ENCODE assay signal across 20 cellular contexts in genomic region chr2:127646487-127647241, GRCh38. TPM values are rescaled to one million over a fixed set of nuclear protein-coding genes. Genes with fewer than 3 reads are reported as not detected.
A peak's percentile ranks its signal among the peaks of the same experiment; 100 is the strongest.
DNase-seq lines count a peak whose midpoint lies in the region; ATAC-seq and TF ChIP-seq lines count a peak whose summit lies in the region.
"Had no signal": no experiment of that assay in that cellular context is flagged by ENCODE, and none has a peak within 500 bp of the region (broad histone marks: within the 10 kb centered on the region; RNA-seq: fewer than 3 reads in every experiment).

No MANE protein-coding gene starts in this region.

- no peaks in the 10 kb centered on the region for H4K20me1 ChIP-seq in HCT116 (ENCODE audit: insufficient read depth)

- BruUV-seq in HCT116 (replicated peaks; lab: Mats Ljungman, UMichigan) = no TSS peak

- no peak for TF ChIP-seq RAD21 in HCT116 (IDR thresholded peaks at IDR 0.05; ENCODE audit: low read depth)

- H3K9me3 ChIP-seq in HCT116 (ENCODE audit: control insufficient read depth in 1 of 2, insufficient read depth in 1 of 2, low read depth in 1 of 2, low read length in 2 of 2) (no peaks in the 10 kb centered on the region), lower lobe of right lung (no peaks in the 10 kb centered on the region)

- H3K4me1 ChIP-seq in HCT116 (ENCODE audit: control insufficient read depth in 1 of 2, insufficient read depth in 2 of 2, low read length in 2 of 2) (peaks cover 9 to 31% of the 10 kb centered on the region in 2 experiments), lower lobe of right lung (peaks cover 51% of the 10 kb centered on the region)

- intact Hi-C loops in HCT116 (cut with micrococcal nuclease) = loop anchor here (10.0 kb wide), 1 partner anchor 322 kb away; no protein-coding TSS in a partner anchor
- intact Hi-C loops in lower lobe of right lung (cut with DNase I) = no loop called here

- RAD21 ChIA-PET in HCT116 (lab: Charles Lee; ENCODE audit: low non-redundant PET in 1 of 2, low total read pairs in 2 of 2, uncharacterized antibody in 2 of 2, unreplicated experiment in 2 of 2) = no interaction called here

- peak overlapping the region; percentile 26; the same call in 1 of the 2 replicates for H3K9ac ChIP-seq in HCT116 (ENCODE audit: low read length)

- H3K27ac Mint-ChIP-seq in immature natural killer cell = no peak overlapping the region
- H3K27ac Mint-ChIP-seq: activated CD8-positive, alpha-beta memory T cell treated with anti-CD3 and anti-CD28 coated beads, Interleukin-2, amount 10 ng/mL, durations not matched to agents 7 days and 5 days; activated naive CD4-positive, alpha-beta T cell treated with anti-CD3 and anti-CD28 coated beads, Interleukin-2, amount 10 ng/mL, durations not matched to agents 7 days and 5 days had no signal

- TF ChIP-seq CTCF in HCT116 (IDR thresholded peaks at IDR 0.05 in 2 of 3, conservative IDR thresholded peaks at IDR 0.05 in 1 of 3; ENCODE audit: borderline replicate concordance in 1 of 3, insufficient read depth in 1 of 3, low read depth in 2 of 3, low read length in 2 of 3) (no peak), lower lobe of right lung (IDR thresholded peaks at IDR 0.05) (no peak)

- no peaks in the 10 kb centered on the region for H3K27me3 ChIP-seq in HCT116 (ENCODE audit: insufficient read depth, low read length)
- H3K27me3 ChIP-seq in lower lobe of right lung (ENCODE audit: low read depth) = no peaks in the 10 kb centered on the region
- H3K27me3 ChIP-seq: cardiac muscle cell, hepatocyte had no signal

- no peak for DNase-seq in HCT116 (ENCODE audit: low read depth, low spot score)
- DNase-seq in dermis blood vessel endothelial cell = peak; percentile 32
- DNase-seq in lower lobe of right lung = peak; percentile 45
- DNase-seq in iPS-NIHi11 (ENCODE audit: low spot score) = no peak
- DNase-seq in immature natural killer cell = no peak
- DNase-seq in NCI-H1048 (lab: John Stamatoyannopoulos, UW) = no peak
- DNase-seq: activated CD8-positive, alpha-beta memory T cell treated with anti-CD3 and anti-CD28 coated beads, Interleukin-2, amount 10 ng/mL, durations not matched to agents 7 days and 5 days; activated naive CD4-positive, alpha-beta T cell treated with anti-CD3 and anti-CD28 coated beads, Interleukin-2, amount 10 ng/mL, durations not matched to agents 7 days and 5 days; NCI-H2029 treated with DMSO at 0.1 percent for 48 hours; stimulated activated CD4-positive, alpha-beta T cell treated with anti-CD3 and anti-CD28 coated beads, Interleukin-15, amount 100 ng/mL, for 24 hours had no signal

- H3K4me1 Mint-ChIP-seq in immature natural killer cell = peaks cover 0 to 3% of the 10 kb centered on the region in 2 donors

- POLR2A ChIA-PET in HCT116 (lab: Charles Lee) = interaction anchor here (1.6 kb wide), 1 partner anchor 56 kb away, joined by 3 read pairs; no protein-coding TSS in a partner anchor

- H3K27ac ChIP-seq in HCT116 (ENCODE audit: low read depth, low read length) (no peak overlapping the region), lower lobe of right lung (peak overlapping the region; percentile 58), temporal lobe (ENCODE audit: low read depth, low read length) (peak overlapping the region; percentile 54)
- H3K27ac ChIP-seq: C4-2B, cardiac muscle cell, epithelial cell of prostate, hepatocyte had no signal

- no peak overlapping the region for H3K4me3 Mint-ChIP-seq in immature natural killer cell
- H3K4me3 Mint-ChIP-seq: activated CD8-positive, alpha-beta memory T cell treated with anti-CD3 and anti-CD28 coated beads, Interleukin-2, amount 10 ng/mL, durations not matched to agents 7 days and 5 days; activated naive CD4-positive, alpha-beta T cell treated with anti-CD3 and anti-CD28 coated beads, Interleukin-2, amount 10 ng/mL, durations not matched to agents 7 days and 5 days had no signal

- peak overlapping the region; percentile 71 for H2AFZ ChIP-seq in HCT116 (ENCODE audit: low read depth, low read length, poor library complexity, severe bottlenecking)
- H2AFZ ChIP-seq: hepatocyte had no signal

- no peaks in the 10 kb centered on the region for H3K79me2 ChIP-seq in HCT116 (ENCODE audit: insufficient read depth, low read length)
- H3K79me2 ChIP-seq: hepatocyte had no signal

- peak overlapping the region; percentile 53 for H3K4me2 ChIP-seq in HCT116 (ENCODE audit: low read length)
- H3K4me2 ChIP-seq: hepatocyte had no signal

- H3K9me3 Mint-ChIP-seq in immature natural killer cell = no peaks in the 10 kb centered on the region
- H3K9me3 Mint-ChIP-seq: activated naive CD4-positive, alpha-beta T cell treated with anti-CD3 and anti-CD28 coated beads, Interleukin-2, amount 10 ng/mL, durations not matched to agents 7 days and 5 days had no signal

- no peaks in the 10 kb centered on the region for H3K9me2 ChIP-seq in HCT116 (ENCODE audit: insufficient read depth)

- H3K36me3 Mint-ChIP-seq in immature natural killer cell = no peaks in the 10 kb centered on the region
- H3K36me3 Mint-ChIP-seq: activated CD8-positive, alpha-beta memory T cell treated with anti-CD3 and anti-CD28 coated beads, Interleukin-2, amount 10 ng/mL, durations not matched to agents 7 days and 5 days; activated naive CD4-positive, alpha-beta T cell treated with anti-CD3 and anti-CD28 coated beads, Interleukin-2, amount 10 ng/mL, durations not matched to agents 7 days and 5 days had no signal

- TF ChIP-seq POLR2A in HCT116 (IDR thresholded peaks at IDR 0.05; ENCODE audit: borderline replicate concordance, extremely low read depth, insufficient read depth, insufficient read length) = no peak

- H3K27me3 Mint-ChIP-seq in immature natural killer cell (ENCODE audit: low read depth in 3 of 3) = peaks cover 0 to 3% (median 3%) of the 10 kb centered on the region in 3 donors
- H3K27me3 Mint-ChIP-seq: activated CD8-positive, alpha-beta memory T cell treated with anti-CD3 and anti-CD28 coated beads, Interleukin-2, amount 10 ng/mL, durations not matched to agents 7 days and 5 days had no signal

- CTCF ChIA-PET in HCT116 (lab: Charles Lee) = interaction anchor here (5.8 kb wide), 1 partner anchor 56 kb away, joined by 97 read pairs; no protein-coding TSS in a partner anchor

- ATAC-seq in HCT116 (no peak), lower lobe of right lung (no peak), HG02571 (IDR thresholded peaks at IDR 0.05; ENCODE audit: unreplicated experiment) (no peak)
- ATAC-seq: activated CD8-positive, alpha-beta memory T cell treated with anti-CD3 and anti-CD28 coated beads, Interleukin-2, amount 10 ng/mL, durations not matched to agents 7 days and 5 days; GM12878 had no signal

- no peak overlapping the region for H3K4me3 ChIP-seq in HCT116 (replicated peaks in 1 of 2; ENCODE audit: low read depth in 1 of 2, low read length in 2 of 2)
- H3K4me3 ChIP-seq in lower lobe of right lung = no peak overlapping the region
- H3K4me3 ChIP-seq: cardiac muscle cell, GM12878, hepatocyte had no signal

- H3K36me3 ChIP-seq in HCT116 (ENCODE audit: control insufficient read depth in 1 of 2, insufficient read depth in 2 of 2, low read length in 2 of 2) (no peaks in the 10 kb centered on the region), lower lobe of right lung (peaks cover 4% of the 10 kb centered on the region)
- H3K36me3 ChIP-seq: cardiac muscle cell had no signal

TF ChIP-seq in HCT116, 20 proteins besides CTCF, POLR2A, EP300 and RAD21 (continues in another document):
- no peak for TF ChIP-seq YY1 (IDR thresholded peaks at IDR 0.05; ENCODE audit: extremely low read depth, insufficient replicate concordance, low read depth, low read length)
- TF ChIP-seq ELF1 (IDR thresholded peaks at IDR 0.05; ENCODE audit: borderline replicate concordance, low read depth) = no peak
- TF ChIP-seq ATF3 (IDR thresholded peaks at IDR 0.05) = no peak
- no peak for TF ChIP-seq REST (IDR thresholded peaks at IDR 0.05; ENCODE audit: low read depth)
- TF ChIP-seq FOSL1 (IDR thresholded peaks at IDR 0.05; ENCODE audit: low read depth) = no peak

RNA-seq across cellular contexts. Expression of gene GPR17, which starts 0.7 kb away (rescaled TPM):
- total RNA-seq in HCT116 (2021; ENCODE audit: unreplicated experiment) (not detected), dermis blood vessel endothelial cell (not detected in 2 replicates), lower lobe of right lung (0.18 TPM), temporal lobe (3.0 TPM)
- polyA plus RNA-seq in HCT116 (2012) = 0.07 and 0.22 TPM in 2 replicates
- polyA plus RNA-seq in immature natural killer cell = not detected
- total RNA-seq: activated CD8-positive, alpha-beta memory T cell treated with anti-CD3 and anti-CD28 coated beads, Interleukin-2, amount 10 ng/mL, durations not matched to agents 7 days and 5 days; cardiac muscle cell; Daoy; GM12878; hepatocyte; lung microvascular endothelial cell; osteoblast had no signal
- polyA plus RNA-seq: GM12878 had no signal

RNA-seq across cellular contexts. Expression of gene LIMS2, which starts 28.7 kb away (rescaled TPM):
- total RNA-seq in HCT116 (2021; ENCODE audit: unreplicated experiment) (3.7 TPM), dermis blood vessel endothelial cell (20.1 and 23.8 TPM in 2 replicates), lower lobe of right lung (148 TPM), temporal lobe (2.2 TPM)
- polyA plus RNA-seq in HCT116 (2012) = 3.9 and 4.0 TPM in 2 replicates
- under 1 TPM in 1 of 3 donors, not detected in 2; 0.40 TPM for polyA plus RNA-seq in immature natural killer cell

RNA-seq across cellular contexts. Expression of gene SFT2D3, which starts 54.6 kb away (rescaled TPM):
- total RNA-seq in HCT116 (2021; ENCODE audit: unreplicated experiment) = 3.1 TPM
- polyA plus RNA-seq in HCT116 (2012) = not detected in 2 replicates
- 5.4 and 5.8 TPM in 2 replicates for total RNA-seq in dermis blood vessel endothelial cell
- total RNA-seq in lower lobe of right lung = 7.4 TPM
- total RNA-seq in temporal lobe = 7.9 TPM
- 1 to 10 TPM in 2 of 3 donors, not detected in 1; 1.3 to 3.4 TPM for polyA plus RNA-seq in immature natural killer cell

Comparison
In these comparisons a context has a peak if more than half of its experiments do, and no peak if none do; other contexts are left out.
1. DNase-seq: peak in dermis blood vessel endothelial cell (single experiment) and lower lobe of right lung (single experiment); none in HCT116 (single experiment), iPS-NIHi11 (single experiment), immature natural killer cell (0 of 3) and NCI-H1048 (single experiment).